19 cellular contexts compared by ENCODE assay signal in the genomic region with DNA sequence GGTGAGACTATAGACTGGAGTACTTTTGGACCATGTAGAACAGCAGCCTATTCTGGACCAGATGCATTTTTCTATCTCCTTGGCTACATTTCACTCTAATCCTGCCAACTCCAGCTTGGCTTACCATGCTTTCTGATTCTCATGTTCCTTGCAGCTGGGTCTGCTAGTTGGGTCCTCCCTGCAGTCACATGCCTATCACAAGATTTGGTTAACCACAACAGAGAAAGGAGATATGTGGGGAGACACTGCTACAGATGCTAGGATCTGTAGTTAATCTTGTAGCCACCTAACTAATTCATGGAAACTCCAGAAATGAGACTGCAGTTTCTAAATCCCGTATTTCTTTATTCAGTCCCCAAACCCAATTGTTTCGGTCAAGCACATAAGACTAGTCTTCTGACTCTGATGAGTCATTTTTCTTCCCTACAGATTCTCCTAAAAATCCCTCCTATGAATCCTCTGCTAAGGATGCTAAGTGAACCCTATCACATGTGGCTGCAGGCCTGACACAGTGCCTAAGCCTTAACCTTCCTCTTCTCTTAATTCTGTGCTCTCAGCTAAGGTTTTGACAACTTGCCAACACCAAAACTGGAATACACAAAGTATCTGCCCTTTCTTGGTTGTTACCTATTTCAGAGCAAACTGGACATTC.
DNase-seq lines count a peak whose midpoint lies in the region; ATAC-seq, FAIRE-seq and TF ChIP-seq lines count a peak whose summit lies in the region.
"Had no signal": no experiment of that assay in that cellular context is flagged by ENCODE, and none has a peak within 500 bp of the region (broad histone marks: within the 10 kb centered on the region; RNA-seq: fewer than 3 reads in every experiment).

No MANE protein-coding gene starts in this region.

- no peak for TF ChIP-seq POLR2A in GM12878 (IDR thresholded peaks at IDR 0.05; ENCODE audit: low read depth, low read length)

- H3K27me3 ChIP-seq in GM12878 (replicated peaks in 1 of 2; ENCODE audit: control insufficient read depth in 2 of 2, insufficient read depth in 2 of 2, low read length in 1 of 2), result no peaks in the 10 kb centered on the region; a peak in 1 of 4 replicates
- no peaks in the 10 kb centered on the region for H3K27me3 ChIP-seq in naive thymus-derived CD4-positive, alpha-beta T cell (ENCODE audit: control insufficient read depth in 2 of 2, insufficient read depth in 2 of 2, low read length in 2 of 2)
- H3K27me3 ChIP-seq: hepatocyte had no signal

- H3K4me1 ChIP-seq in GM12878 (ENCODE audit: control insufficient read depth, insufficient read depth, low read length), result peaks cover 18% of the 10 kb centered on the region; the same call in 1 of the 2 replicates
- peaks cover 0 to 5% of the 10 kb centered on the region in 2 donors for H3K4me1 ChIP-seq in naive thymus-derived CD4-positive, alpha-beta T cell (ENCODE audit: control insufficient read depth in 2 of 2, insufficient read depth in 2 of 2, low read length in 2 of 2)

- peaks cover 0 to 28% (median 15%) of the 10 kb centered on the region in 7 donors for H3K4me1 Mint-ChIP-seq in naive thymus-derived CD4-positive, alpha-beta T cell
- H3K4me1 Mint-ChIP-seq: activated naive CD8-positive, alpha-beta T cell treated with anti-CD3 and anti-CD28 coated beads for 36 hours had no signal

- H2AFZ ChIP-seq in GM12878 (ENCODE audit: control insufficient read depth, low read depth, low read length), result no peak overlapping the region
- H2AFZ ChIP-seq: hepatocyte had no signal

- intact Hi-C loops in GM12878 (cut with micrococcal nuclease; ENCODE audit: unreplicated experiment), result no loop called here
- intact Hi-C loops in naive thymus-derived CD4-positive, alpha-beta T cell (cut with micrococcal nuclease), result loop anchor here in 1 of 2 donors (1.0 kb wide), 1 partner anchor 10 kb away; no protein-coding TSS in a partner anchor

- peaks cover 0 to 4% (median 0%) of the 10 kb centered on the region in 5 donors for H3K27me3 Mint-ChIP-seq in naive thymus-derived CD4-positive, alpha-beta T cell
- H3K27me3 Mint-ChIP-seq: activated naive CD8-positive, alpha-beta T cell treated with anti-CD3 and anti-CD28 coated beads for 36 hours had no signal

- SMC1A ChIA-PET in GM12878 (lab: Charles Lee; ENCODE audit: uncharacterized antibody, unreplicated experiment), result interaction anchor here (1.0 to 1.7 kb wide), 2 partner anchors 9 to 23 kb away, joined by 4 to 5 read pairs; no protein-coding TSS in a partner anchor

- no peaks in the 10 kb centered on the region for H3K79me2 ChIP-seq in GM12878 (ENCODE audit: control insufficient read depth, insufficient read depth, low read length)
- H3K79me2 ChIP-seq: hepatocyte had no signal

- WGBS in GM12878 (ENCODE audit: insufficient coverage, insufficient replicate concordance, low lambda C conversion rate, missing lambda C conversion rate), result 12% methylated on average over 2 of the region's 2 CpGs

- no peak overlapping the region for H3K9ac ChIP-seq in GM12878 (ENCODE audit: control insufficient read depth, insufficient read depth, low read length)

- DNase-seq in GF-D8 (lab: John Stamatoyannopoulos, UW) (peak; percentile 42), GM12878 (ENCODE audit: low read depth, low spot score) (no peak), NCI-H2227 (lab: John Stamatoyannopoulos, UW; ENCODE audit: unreplicated experiment) (no peak), Ammon's horn (ENCODE audit: low spot score) (no peak), DMS79 (lab: John Stamatoyannopoulos, UW) (no peak), T1000 (lab: John Stamatoyannopoulos, UW) (no peak)
- DNase-seq in naive thymus-derived CD4-positive, alpha-beta T cell, result peak in 5 of 9 donors; percentile 10 to 45 (median 26)
- DNase-seq: activated naive CD8-positive, alpha-beta T cell treated with anti-CD3 and anti-CD28 coated beads for 36 hours; cerebellar nuclear complex; EL; Karpas-422; left colon; naive B cell; NCI-H2029 treated with DMSO at 0.1 percent for 48 hours; NK-92 treated with Interleukin-12 subunit alpha and Interleukin-12 subunit beta, amount 100 ng/mL, for 24 hours; stimulated activated CD4-positive, alpha-beta T cell treated with anti-CD3 and anti-CD28 coated beads, Interleukin-4, amount 100 ng/mL, for 1 hour had no signal

- no peak for FAIRE-seq in GM12878 (lab: Jason Lieb, UNC)

- ATAC-seq in HG02870 (IDR thresholded peaks at IDR 0.05; ENCODE audit: unreplicated experiment) (peak; percentile 41), GM12878 (no peak)
- ATAC-seq in naive thymus-derived CD4-positive, alpha-beta T cell, result peak; percentile 45
- ATAC-seq: left colon had no signal

- no peaks in the 10 kb centered on the region for H3K36me3 Mint-ChIP-seq in naive thymus-derived CD4-positive, alpha-beta T cell
- H3K36me3 Mint-ChIP-seq: naive B cell had no signal

- in situ Hi-C loops in GM12878 (cut with MboI), result no loop called here

- H3K4me3 ChIP-seq in GM12878, result no peak overlapping the region
- no peak overlapping the region for H3K4me3 ChIP-seq in naive thymus-derived CD4-positive, alpha-beta T cell (ENCODE audit: low read length)
- H3K4me3 ChIP-seq: hepatocyte, SK-N-MC had no signal

- CTCF ChIA-PET in GM12878 (lab: Yijun Ruan, JAX), result interaction anchor here (1.5 to 4.4 kb wide), 4 partner anchors 12 to 102 kb away, joined by 3 to 13 read pairs (median 6); no protein-coding TSS in a partner anchor
- CTCF ChIA-PET in naive thymus-derived CD4-positive, alpha-beta T cell (lab: Charles Lee), result no interaction called here

- no peak for TF ChIP-seq CTCF in GM12878 (IDR thresholded peaks at IDR 0.05 in 2 of 3, conservative IDR thresholded peaks at IDR 0.05 in 1 of 3; ENCODE audit: control insufficient read depth in 2 of 3, extremely low read depth in 1 of 3, insufficient read depth in 1 of 3, low read depth in 3 of 3, low read length in 3 of 3)

- RAD21 ChIA-PET in GM12878 (lab: Charles Lee; ENCODE audit: unreplicated experiment), result no interaction called here

- H3K27ac Mint-ChIP-seq in naive thymus-derived CD4-positive, alpha-beta T cell, result peak overlapping the region in 7 of 9 donors; percentile 30 to 86 (median 80)
- H3K27ac Mint-ChIP-seq: activated naive CD8-positive, alpha-beta T cell treated with anti-CD3 and anti-CD28 coated beads for 36 hours had no signal

- peaks cover 0 to 2% (median 0%) of the 10 kb centered on the region in 11 donors for H3K9me3 Mint-ChIP-seq in naive thymus-derived CD4-positive, alpha-beta T cell
- H3K9me3 Mint-ChIP-seq: activated naive CD8-positive, alpha-beta T cell treated with anti-CD3 and anti-CD28 coated beads for 36 hours; naive B cell had no signal

- no peaks in the 10 kb centered on the region for H3K9me3 ChIP-seq in GM12878 (replicated peaks; ENCODE audit: control insufficient read depth, insufficient read depth, low read length)
- H3K9me3 ChIP-seq in naive thymus-derived CD4-positive, alpha-beta T cell (ENCODE audit: control insufficient read depth in 2 of 3, low read length in 3 of 3), result no peaks in the 10 kb centered on the region

- POLR2A ChIA-PET in GM12878 (lab: Charles Lee), result no interaction called here
- POLR2A ChIA-PET in naive thymus-derived CD4-positive, alpha-beta T cell (lab: Charles Lee), result interaction anchor here (0.6 kb wide), 1 partner anchor 27 kb away, joined by 3 read pairs; no protein-coding TSS in a partner anchor

- no peak overlapping the region for H3K27ac ChIP-seq in GM12878 (ENCODE audit: control insufficient read depth, insufficient read depth)
- H3K27ac ChIP-seq in naive thymus-derived CD4-positive, alpha-beta T cell (ENCODE audit: low read depth, low read length), result no peak overlapping the region
- H3K27ac ChIP-seq: hepatocyte, SK-N-MC had no signal

- H3K4me3 Mint-ChIP-seq in naive thymus-derived CD4-positive, alpha-beta T cell, result peak overlapping the region in 7 of 10 donors; percentile 39 to 79 (median 78)
- H3K4me3 Mint-ChIP-seq: activated naive CD8-positive, alpha-beta T cell treated with anti-CD3 and anti-CD28 coated beads for 36 hours; naive B cell had no signal

- BruUV-seq in GM12878 (replicated peaks; lab: Mats Ljungman, UMichigan), result no TSS peak

- no peak for TF ChIP-seq RAD21 in GM12878 (IDR thresholded peaks at IDR 0.05; ENCODE audit: insufficient read depth, low read depth, low read length)

- no peaks in the 10 kb centered on the region for H3K36me3 ChIP-seq in GM12878 (ENCODE audit: control insufficient read depth in 2 of 2, insufficient read depth in 2 of 2, low read length in 1 of 2)
- no peaks in the 10 kb centered on the region for H3K36me3 ChIP-seq in naive thymus-derived CD4-positive, alpha-beta T cell (ENCODE audit: control insufficient read depth in 2 of 3, insufficient read depth in 3 of 3, low read length in 3 of 3)

- no peak overlapping the region for H3K4me2 ChIP-seq in GM12878 (ENCODE audit: control insufficient read depth, insufficient read depth)
- H3K4me2 ChIP-seq: hepatocyte had no signal

- H4K20me1 ChIP-seq in GM12878 (ENCODE audit: control insufficient read depth, insufficient read depth), result no peaks in the 10 kb centered on the region

- no peak for TF ChIP-seq EP300 in GM12878 (IDR thresholded peaks at IDR 0.05; ENCODE audit: borderline replicate concordance in 1 of 2, control insufficient read depth in 1 of 2, low read depth in 2 of 2, low read length in 2 of 2)

Comparison
In these comparisons a context has a peak if more than half of its experiments do, and no peak if none do; other contexts are left out.
1. DNase-seq: peak in GF-D8 (single experiment) and naive thymus-derived CD4-positive, alpha-beta T cell (5 of 9); none in GM12878 (single experiment), NCI-H2227 (single experiment), Ammon's horn (single experiment), DMS79 (single experiment) and T1000 (single experiment).